Comparison of ENCODE assay signal across 1 cellular context in the genomic region with DNA sequence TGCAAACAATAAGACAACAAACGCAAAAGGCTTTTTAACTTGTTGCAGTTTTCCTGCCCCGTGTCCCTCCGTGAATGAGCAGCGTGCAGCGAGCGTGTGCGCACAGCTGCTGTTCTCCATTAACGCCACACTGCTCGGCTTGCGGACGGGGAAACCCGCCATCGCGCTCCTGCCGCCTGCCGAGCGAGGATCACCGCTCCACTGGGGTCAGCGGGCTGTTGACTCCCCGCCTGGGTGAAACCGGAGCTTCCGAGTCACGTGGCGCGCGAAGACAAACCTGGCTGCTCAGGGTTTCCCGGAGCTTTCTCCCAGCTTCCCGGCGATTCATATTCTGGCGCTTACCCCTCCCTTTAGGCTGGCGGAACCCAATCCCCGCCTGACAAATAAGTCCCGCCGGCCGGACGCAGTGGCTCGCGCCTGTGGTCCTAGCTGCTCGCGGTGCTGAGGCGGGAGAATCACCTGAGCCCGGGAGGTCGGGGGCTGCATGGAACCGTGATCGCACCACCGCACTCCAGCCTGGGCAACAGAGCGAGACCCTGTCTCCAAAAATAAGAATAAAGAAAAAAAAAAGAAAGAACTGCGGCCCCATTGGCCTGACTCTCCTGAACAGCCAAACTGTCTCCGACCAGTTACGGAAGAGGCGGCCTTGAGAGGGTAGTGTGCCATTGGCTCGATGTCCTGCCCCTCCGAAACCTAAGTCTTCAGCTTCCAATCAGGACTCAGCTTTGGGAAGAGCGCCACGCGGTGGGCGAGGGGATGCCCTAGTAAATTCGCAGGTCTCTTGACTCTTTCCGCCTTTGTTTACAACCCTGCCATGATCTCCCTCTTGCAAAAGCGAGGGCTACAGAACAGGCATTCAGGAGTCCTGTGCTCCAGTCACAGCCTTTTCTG.
TF ChIP-seq lines count a peak whose summit lies in the region.

A gene with protein sequence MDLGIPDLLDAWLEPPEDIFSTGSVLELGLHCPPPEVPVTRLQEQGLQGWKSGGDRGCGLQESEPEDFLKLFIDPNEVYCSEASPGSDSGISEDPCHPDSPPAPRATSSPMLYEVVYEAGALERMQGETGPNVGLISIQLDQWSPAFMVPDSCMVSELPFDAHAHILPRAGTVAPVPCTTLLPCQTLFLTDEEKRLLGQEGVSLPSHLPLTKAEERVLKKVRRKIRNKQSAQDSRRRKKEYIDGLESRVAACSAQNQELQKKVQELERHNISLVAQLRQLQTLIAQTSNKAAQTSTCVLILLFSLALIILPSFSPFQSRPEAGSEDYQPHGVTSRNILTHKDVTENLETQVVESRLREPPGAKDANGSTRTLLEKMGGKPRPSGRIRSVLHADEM (plus strand): TSS at position 794 of the 891 bp plus-strand sequence. CDS start 624 bp downstream, outside the sequence.

TF ChIP-seq in HEK293, 187 proteins besides CTCF, POLR2A, EP300 and RAD21 (continued from another document and continues in another):
- TF ChIP-seq, protein P1, sequence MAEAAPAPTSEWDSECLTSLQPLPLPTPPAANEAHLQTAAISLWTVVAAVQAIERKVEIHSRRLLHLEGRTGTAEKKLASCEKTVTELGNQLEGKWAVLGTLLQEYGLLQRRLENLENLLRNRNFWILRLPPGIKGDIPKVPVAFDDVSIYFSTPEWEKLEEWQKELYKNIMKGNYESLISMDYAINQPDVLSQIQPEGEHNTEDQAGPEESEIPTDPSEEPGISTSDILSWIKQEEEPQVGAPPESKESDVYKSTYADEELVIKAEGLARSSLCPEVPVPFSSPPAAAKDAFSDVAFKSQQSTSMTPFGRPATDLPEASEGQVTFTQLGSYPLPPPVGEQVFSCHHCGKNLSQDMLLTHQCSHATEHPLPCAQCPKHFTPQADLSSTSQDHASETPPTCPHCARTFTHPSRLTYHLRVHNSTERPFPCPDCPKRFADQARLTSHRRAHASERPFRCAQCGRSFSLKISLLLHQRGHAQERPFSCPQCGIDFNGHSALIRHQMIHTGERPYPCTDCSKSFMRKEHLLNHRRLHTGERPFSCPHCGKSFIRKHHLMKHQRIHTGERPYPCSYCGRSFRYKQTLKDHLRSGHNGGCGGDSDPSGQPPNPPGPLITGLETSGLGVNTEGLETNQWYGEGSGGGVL (tag by site-specific recombination; IDR thresholded peaks at IDR 0.05): no peak
- TF ChIP-seq, protein P2, sequence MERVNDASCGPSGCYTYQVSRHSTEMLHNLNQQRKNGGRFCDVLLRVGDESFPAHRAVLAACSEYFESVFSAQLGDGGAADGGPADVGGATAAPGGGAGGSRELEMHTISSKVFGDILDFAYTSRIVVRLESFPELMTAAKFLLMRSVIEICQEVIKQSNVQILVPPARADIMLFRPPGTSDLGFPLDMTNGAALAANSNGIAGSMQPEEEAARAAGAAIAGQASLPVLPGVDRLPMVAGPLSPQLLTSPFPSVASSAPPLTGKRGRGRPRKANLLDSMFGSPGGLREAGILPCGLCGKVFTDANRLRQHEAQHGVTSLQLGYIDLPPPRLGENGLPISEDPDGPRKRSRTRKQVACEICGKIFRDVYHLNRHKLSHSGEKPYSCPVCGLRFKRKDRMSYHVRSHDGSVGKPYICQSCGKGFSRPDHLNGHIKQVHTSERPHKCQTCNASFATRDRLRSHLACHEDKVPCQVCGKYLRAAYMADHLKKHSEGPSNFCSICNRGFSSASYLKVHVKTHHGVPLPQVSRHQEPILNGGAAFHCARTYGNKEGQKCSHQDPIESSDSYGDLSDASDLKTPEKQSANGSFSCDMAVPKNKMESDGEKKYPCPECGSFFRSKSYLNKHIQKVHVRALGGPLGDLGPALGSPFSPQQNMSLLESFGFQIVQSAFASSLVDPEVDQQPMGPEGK (tag by site-specific recombination; IDR thresholded peaks at IDR 0.05): peak; percentile 92
- TF ChIP-seq ZNF416 (tag by site-specific recombination; IDR thresholded peaks at IDR 0.05) (no peak), ZNF76 (tag by site-specific recombination; IDR thresholded peaks at IDR 0.05; ENCODE audit: borderline replicate concordance, low read depth) (peak; percentile 75), PRDM1 (tag by site-specific recombination; IDR thresholded peaks at IDR 0.05) (peak; percentile 83), HOXA7 (CRISPR knock-in tag; IDR thresholded peaks at IDR 0.05; ENCODE audit: borderline replicate concordance) (no peak), GLIS2 (tag by site-specific recombination; IDR thresholded peaks at IDR 0.05) (peak; percentile 93), ZNF660 (tag by site-specific recombination; IDR thresholded peaks at IDR 0.05) (peak; percentile 88), ZNF174 (tag by site-specific recombination; IDR thresholded peaks at IDR 0.05) (no peak), EGR2 (tag by site-specific recombination; IDR thresholded peaks at IDR 0.05; ENCODE audit: low read depth) (peak; percentile 56), ZNF121 (tag by site-specific recombination; IDR thresholded peaks at IDR 0.05) (peak; percentile 100), ZNF473 (tag by site-specific recombination; IDR thresholded peaks at IDR 0.05) (no peak), ZNF146 (tag by site-specific recombination; IDR thresholded peaks at IDR 0.05) (0 out of 2 replicates have a peak, but pooled peaks have one; percentile 14), TCF7L2 (IDR thresholded peaks at IDR 0.05; ENCODE audit: borderline replicate concordance, low read depth, low read length) (no peak), SCRT1 (tag by site-specific recombination; IDR thresholded peaks at IDR 0.05; ENCODE audit: borderline replicate concordance) (no peak), ZEB2 (tag by site-specific recombination; IDR thresholded peaks at IDR 0.05) (peak; percentile 97), ZNF677 (tag by site-specific recombination; IDR thresholded peaks at IDR 0.05) (no peak), ZNF600 (tag by site-specific recombination; IDR thresholded peaks at IDR 0.05) (peak; percentile 97), KLF16 (tag by site-specific recombination; IDR thresholded peaks at IDR 0.05) (no peak; the same call in none of the 2 replicates), KLF7 (tag by site-specific recombination; IDR thresholded peaks at IDR 0.05; ENCODE audit: borderline replicate concordance) (0 out of 2 replicates have a peak, but pooled peaks have one; percentile 36), ZIC2 (tag by site-specific recombination; IDR thresholded peaks at IDR 0.05) (peak; percentile 99)
- TF ChIP-seq, protein P3, sequence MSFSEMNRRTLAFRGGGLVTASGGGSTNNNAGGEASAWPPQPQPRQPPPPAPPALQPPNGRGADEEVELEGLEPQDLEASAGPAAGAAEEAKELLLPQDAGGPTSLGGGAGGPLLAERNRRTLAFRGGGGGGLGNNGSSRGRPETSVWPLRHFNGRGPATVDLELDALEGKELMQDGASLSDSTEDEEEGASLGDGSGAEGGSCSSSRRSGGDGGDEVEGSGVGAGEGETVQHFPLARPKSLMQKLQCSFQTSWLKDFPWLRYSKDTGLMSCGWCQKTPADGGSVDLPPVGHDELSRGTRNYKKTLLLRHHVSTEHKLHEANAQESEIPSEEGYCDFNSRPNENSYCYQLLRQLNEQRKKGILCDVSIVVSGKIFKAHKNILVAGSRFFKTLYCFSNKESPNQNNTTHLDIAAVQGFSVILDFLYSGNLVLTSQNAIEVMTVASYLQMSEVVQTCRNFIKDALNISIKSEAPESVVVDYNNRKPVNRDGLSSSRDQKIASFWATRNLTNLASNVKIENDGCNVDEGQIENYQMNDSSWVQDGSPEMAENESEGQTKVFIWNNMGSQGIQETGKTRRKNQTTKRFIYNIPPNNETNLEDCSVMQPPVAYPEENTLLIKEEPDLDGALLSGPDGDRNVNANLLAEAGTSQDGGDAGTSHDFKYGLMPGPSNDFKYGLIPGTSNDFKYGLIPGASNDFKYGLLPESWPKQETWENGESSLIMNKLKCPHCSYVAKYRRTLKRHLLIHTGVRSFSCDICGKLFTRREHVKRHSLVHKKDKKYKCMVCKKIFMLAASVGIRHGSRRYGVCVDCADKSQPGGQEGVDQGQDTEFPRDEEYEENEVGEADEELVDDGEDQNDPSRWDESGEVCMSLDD (tag by site-specific recombination; IDR thresholded peaks at IDR 0.05): 0 out of 2 replicates have a peak, but pooled peaks have one; percentile 64
- TF ChIP-seq, protein P4, sequence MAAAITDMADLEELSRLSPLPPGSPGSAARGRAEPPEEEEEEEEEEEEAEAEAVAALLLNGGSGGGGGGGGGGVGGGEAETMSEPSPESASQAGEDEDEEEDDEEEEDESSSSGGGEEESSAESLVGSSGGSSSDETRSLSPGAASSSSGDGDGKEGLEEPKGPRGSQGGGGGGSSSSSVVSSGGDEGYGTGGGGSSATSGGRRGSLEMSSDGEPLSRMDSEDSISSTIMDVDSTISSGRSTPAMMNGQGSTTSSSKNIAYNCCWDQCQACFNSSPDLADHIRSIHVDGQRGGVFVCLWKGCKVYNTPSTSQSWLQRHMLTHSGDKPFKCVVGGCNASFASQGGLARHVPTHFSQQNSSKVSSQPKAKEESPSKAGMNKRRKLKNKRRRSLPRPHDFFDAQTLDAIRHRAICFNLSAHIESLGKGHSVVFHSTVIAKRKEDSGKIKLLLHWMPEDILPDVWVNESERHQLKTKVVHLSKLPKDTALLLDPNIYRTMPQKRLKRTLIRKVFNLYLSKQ (tag by site-specific recombination; IDR thresholded peaks at IDR 0.05; ENCODE audit: borderline replicate concordance): no peak
- TF ChIP-seq, protein P5, sequence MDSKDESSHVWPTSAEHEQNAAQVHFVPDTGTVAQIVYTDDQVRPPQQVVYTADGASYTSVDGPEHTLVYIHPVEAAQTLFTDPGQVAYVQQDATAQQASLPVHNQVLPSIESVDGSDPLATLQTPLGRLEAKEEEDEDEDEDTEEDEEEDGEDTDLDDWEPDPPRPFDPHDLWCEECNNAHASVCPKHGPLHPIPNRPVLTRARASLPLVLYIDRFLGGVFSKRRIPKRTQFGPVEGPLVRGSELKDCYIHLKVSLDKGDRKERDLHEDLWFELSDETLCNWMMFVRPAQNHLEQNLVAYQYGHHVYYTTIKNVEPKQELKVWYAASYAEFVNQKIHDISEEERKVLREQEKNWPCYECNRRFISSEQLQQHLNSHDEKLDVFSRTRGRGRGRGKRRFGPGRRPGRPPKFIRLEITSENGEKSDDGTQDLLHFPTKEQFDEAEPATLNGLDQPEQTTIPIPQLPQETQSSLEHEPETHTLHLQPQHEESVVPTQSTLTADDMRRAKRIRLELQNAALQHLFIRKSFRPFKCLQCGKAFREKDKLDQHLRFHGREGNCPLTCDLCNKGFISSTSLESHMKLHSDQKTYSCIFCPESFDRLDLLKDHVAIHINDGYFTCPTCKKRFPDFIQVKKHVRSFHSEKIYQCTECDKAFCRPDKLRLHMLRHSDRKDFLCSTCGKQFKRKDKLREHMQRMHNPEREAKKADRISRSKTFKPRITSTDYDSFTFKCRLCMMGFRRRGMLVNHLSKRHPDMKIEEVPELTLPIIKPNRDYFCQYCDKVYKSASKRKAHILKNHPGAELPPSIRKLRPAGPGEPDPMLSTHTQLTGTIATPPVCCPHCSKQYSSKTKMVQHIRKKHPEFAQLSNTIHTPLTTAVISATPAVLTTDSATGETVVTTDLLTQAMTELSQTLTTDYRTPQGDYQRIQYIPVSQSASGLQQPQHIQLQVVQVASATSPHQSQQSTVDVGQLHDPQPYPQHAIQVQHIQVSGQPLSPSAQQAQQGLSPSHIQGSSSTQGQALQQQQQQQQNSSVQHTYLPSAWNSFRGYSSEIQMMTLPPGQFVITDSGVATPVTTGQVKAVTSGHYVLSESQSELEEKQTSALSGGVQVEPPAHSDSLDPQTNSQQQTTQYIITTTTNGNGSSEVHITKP (tag by site-specific recombination; IDR thresholded peaks at IDR 0.05): peak; percentile 73
- TF ChIP-seq, protein P6, sequence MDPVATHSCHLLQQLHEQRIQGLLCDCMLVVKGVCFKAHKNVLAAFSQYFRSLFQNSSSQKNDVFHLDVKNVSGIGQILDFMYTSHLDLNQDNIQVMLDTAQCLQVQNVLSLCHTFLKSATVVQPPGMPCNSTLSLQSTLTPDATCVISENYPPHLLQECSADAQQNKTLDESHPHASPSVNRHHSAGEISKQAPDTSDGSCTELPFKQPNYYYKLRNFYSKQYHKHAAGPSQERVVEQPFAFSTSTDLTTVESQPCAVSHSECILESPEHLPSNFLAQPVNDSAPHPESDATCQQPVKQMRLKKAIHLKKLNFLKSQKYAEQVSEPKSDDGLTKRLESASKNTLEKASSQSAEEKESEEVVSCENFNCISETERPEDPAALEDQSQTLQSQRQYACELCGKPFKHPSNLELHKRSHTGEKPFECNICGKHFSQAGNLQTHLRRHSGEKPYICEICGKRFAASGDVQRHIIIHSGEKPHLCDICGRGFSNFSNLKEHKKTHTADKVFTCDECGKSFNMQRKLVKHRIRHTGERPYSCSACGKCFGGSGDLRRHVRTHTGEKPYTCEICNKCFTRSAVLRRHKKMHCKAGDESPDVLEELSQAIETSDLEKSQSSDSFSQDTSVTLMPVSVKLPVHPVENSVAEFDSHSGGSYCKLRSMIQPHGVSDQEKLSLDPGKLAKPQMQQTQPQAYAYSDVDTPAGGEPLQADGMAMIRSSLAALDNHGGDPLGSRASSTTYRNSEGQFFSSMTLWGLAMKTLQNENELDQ (tag by site-specific recombination; IDR thresholded peaks at IDR 0.05; ENCODE audit: low read depth): no peak
- TF ChIP-seq, protein P7, sequence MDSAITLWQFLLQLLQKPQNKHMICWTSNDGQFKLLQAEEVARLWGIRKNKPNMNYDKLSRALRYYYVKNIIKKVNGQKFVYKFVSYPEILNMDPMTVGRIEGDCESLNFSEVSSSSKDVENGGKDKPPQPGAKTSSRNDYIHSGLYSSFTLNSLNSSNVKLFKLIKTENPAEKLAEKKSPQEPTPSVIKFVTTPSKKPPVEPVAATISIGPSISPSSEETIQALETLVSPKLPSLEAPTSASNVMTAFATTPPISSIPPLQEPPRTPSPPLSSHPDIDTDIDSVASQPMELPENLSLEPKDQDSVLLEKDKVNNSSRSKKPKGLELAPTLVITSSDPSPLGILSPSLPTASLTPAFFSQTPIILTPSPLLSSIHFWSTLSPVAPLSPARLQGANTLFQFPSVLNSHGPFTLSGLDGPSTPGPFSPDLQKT (IDR thresholded peaks at IDR 0.05; ENCODE audit: borderline replicate concordance, low read depth, low read length): peak; percentile 16; the same call in 1 of the 2 replicates
- TF ChIP-seq, protein P8, sequence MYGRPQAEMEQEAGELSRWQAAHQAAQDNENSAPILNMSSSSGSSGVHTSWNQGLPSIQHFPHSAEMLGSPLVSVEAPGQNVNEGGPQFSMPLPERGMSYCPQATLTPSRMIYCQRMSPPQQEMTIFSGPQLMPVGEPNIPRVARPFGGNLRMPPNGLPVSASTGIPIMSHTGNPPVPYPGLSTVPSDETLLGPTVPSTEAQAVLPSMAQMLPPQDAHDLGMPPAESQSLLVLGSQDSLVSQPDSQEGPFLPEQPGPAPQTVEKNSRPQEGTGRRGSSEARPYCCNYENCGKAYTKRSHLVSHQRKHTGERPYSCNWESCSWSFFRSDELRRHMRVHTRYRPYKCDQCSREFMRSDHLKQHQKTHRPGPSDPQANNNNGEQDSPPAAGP (tag by site-specific recombination; IDR thresholded peaks at IDR 0.05): 0 out of 2 replicates have a peak, but pooled peaks have one; percentile 77
